Comparison of ENCODE assay signal across 1 cellular context in the genomic region with DNA sequence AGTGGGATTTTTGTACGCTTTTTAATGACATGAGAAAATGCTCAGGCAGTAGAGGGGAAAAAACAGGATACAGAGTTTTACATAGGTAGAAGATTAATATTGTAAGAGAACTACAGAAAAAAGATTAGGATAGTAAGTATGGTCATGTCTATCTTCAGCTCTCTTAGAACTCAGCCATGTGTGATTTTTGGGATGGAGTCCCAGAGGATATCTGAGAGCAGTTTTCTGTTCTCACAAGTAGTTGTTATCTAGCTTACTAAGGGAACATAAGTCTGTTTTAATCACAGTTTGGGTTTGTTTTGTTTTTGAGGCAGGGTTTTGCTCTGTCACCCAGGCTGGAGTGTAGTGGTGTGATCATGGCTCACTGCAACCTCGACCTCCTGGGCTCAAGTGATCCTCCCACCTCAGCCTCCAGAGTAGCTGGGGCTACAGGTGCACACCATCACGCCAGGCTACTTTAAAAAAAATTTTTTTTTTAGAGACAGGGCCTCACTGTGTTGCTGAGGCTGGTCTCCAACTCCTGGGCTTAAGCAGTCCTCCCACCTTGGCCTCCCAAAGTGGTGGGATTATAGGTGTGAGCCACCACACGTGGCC.
A peak's percentile ranks its signal among the peaks of the same experiment; 100 is the strongest.
TF ChIP-seq lines count a peak whose summit lies in the region.

No MANE protein-coding gene starts in this region.

TF ChIP-seq in K562, 482 proteins besides CTCF, POLR2A, EP300 and RAD21:
- TF ChIP-seq ZNF12 (CRISPR knock-in tag; IDR thresholded peaks at IDR 0.05) (peak; percentile 85), KDM1A (IDR thresholded peaks at IDR 0.05) (peak in 1 of 2 experiments; percentile 45; a peak in 3 of 4 replicates), HDAC1 (IDR thresholded peaks at IDR 0.05) (peak in 1 of 2 experiments; percentile 32; a peak in 1 of 4 replicates), DPF2 (IDR thresholded peaks at IDR 0.05) (0 out of 2 replicates have a peak, but pooled peaks have one; percentile 35), CBFA2T3 (IDR thresholded peaks at IDR 0.05) (peak; percentile 43; the same call in 1 of the 2 replicates)
